Comparison of ENCODE assay signal across 19 cellular contexts in the genomic region with DNA sequence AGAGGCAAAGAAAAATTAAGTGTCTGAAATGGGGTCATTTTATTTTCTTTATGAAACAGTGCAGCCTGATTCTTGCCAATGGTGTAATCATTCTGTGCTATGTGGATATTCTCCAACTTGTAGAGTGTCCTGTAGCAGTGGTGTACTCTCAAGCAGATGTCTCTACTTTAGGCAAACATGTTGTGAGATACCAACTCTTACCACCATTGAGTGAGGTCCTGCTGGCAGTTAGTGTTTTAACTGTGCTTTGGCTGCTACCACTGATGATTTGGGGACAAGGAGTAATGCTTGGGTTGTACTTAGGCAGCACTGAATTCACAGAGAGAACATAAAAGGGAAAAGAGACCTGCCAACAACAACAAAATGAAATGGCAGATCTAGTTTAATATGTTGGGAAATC.
"Had no signal": no experiment of that assay in that cellular context is flagged by ENCODE, and none has a peak within 500 bp of the region (broad histone marks: within the 10 kb centered on the region; RNA-seq: fewer than 3 reads in every experiment).

No MANE protein-coding gene starts in this region.

- H3K27ac ChIP-seq: psoas muscle had no signal

- H3K27me3 ChIP-seq: esophagus squamous epithelium, pancreas, testis, transverse colon had no signal

- DNase-seq: activated CD4-positive, alpha-beta memory T cell treated with anti-CD3 and anti-CD28 coated beads for 36 hours; activated CD4-positive, alpha-beta T cell treated with anti-CD3 and anti-CD28 coated beads, Interleukin-2, amount 10 ng/mL, durations not matched to agents 24 days and 14 days; activated CD4-positive, CD25-positive, alpha-beta regulatory T cell treated with anti-CD3 and anti-CD28 coated beads, Interleukin-2, amount 50 U/mL, for 72 hours; activated CD8-positive, alpha-beta memory T cell treated with anti-CD3 and anti-CD28 coated beads, Interleukin-2, amount 50 U/mL, for 48 hours; activated gamma-delta T cell; activated naive CD4-positive, alpha-beta T cell treated with anti-CD3 and anti-CD28 coated beads, Interleukin-2, amount 10 ng/mL, durations not matched to agents 7 days and 5 days; activated naive CD8-positive, alpha-beta T cell treated with anti-CD3 and anti-CD28 coated beads, Interleukin-2, amount 10 ng/mL, durations not matched to agents 7 days and 5 days; activated T-cell treated with anti-CD3 and anti-CD28 coated beads, Interleukin-2, amount 50 U/mL, for 24 hours; amniotic stem cell; effector CD4-positive, alpha-beta T cell; esophagus squamous epithelium; naive B cell; pancreas; psoas muscle; stimulated activated CD4-positive, alpha-beta T cell treated with anti-CD3 and anti-CD28 coated beads, Interleukin-2, amount 100 ng/mL, for 48 hours; stimulated activated naive CD4-positive, alpha-beta T cell treated with Interleukin-2 at 50 U/mL for 16 hours; T-helper 2 cell; testis; transverse colon had no signal

- H3K4me3 ChIP-seq: esophagus squamous epithelium, pancreas, psoas muscle, testis, transverse colon had no signal

- H3K36me3 ChIP-seq: esophagus squamous epithelium, pancreas, transverse colon had no signal

- H3K4me1 ChIP-seq: pancreas, psoas muscle had no signal

- H3K9me3 ChIP-seq: esophagus squamous epithelium, pancreas, psoas muscle, testis, transverse colon had no signal
